Comparison of ENCODE assay signal across 17 cellular contexts in genomic region chr7:65001291-65001814, GRCh38.
"Had no signal": no experiment of that assay in that cellular context is flagged by ENCODE, and none has a peak within 500 bp of the region (broad histone marks: within the 10 kb centered on the region; RNA-seq: fewer than 3 reads in every experiment).

No MANE protein-coding gene starts in this region.

- H3K27me3 Mint-ChIP-seq: activated CD4-positive, alpha-beta T cell treated with anti-CD3 and anti-CD28 coated beads, Interleukin-2, amount 10 ng/mL, durations not matched to agents 7 days and 5 days; T-helper 17 cell had no signal

- H3K36me3 ChIP-seq: sigmoid colon, uterus had no signal

- DNase-seq: activated CD4-positive, alpha-beta T cell treated with anti-CD3 and anti-CD28 coated beads, Interleukin-2, amount 10 ng/mL, durations not matched to agents 7 days and 5 days; activated CD4-positive, CD25-positive, alpha-beta regulatory T cell; activated CD8-positive, alpha-beta memory T cell treated with anti-CD3 and anti-CD28 coated beads for 24 hours; activated naive CD4-positive, alpha-beta T cell treated with anti-CD3 and anti-CD28 coated beads, Interleukin-2, amount 50 U/mL, for 16 hours; activated T-cell treated with anti-CD3 and anti-CD28 coated beads for 4 hours; amygdala; cerebellar nuclear complex; heart right ventricle; islet precursor cell; left lung; mesenchymal stem cell; sigmoid colon; stimulated activated CD4-positive, alpha-beta T cell treated with anti-CD3 and anti-CD28 coated beads, Interleukin-12 subunit alpha, Interleukin-12 subunit beta, amount 100 ng/mL, for 4 hours; stomach; T-helper 17 cell; uterus had no signal

- H3K9me3 ChIP-seq: uterus had no signal

- H3K27ac Mint-ChIP-seq: activated CD4-positive, alpha-beta T cell treated with anti-CD3 and anti-CD28 coated beads, Interleukin-2, amount 10 ng/mL, durations not matched to agents 7 days and 5 days; nephron; T-helper 17 cell had no signal

- H3K4me3 ChIP-seq: heart right ventricle, left lung, sigmoid colon, stomach, uterus had no signal

- H3K27ac ChIP-seq: sigmoid colon, uterus had no signal

- ATAC-seq: heart right ventricle, left lung, T-helper 17 cell had no signal

- H3K27me3 ChIP-seq: heart right ventricle, left lung, sigmoid colon, stomach, uterus had no signal

- H3K4me3 Mint-ChIP-seq: activated CD4-positive, alpha-beta T cell treated with anti-CD3 and anti-CD28 coated beads, Interleukin-2, amount 10 ng/mL, durations not matched to agents 7 days and 5 days; nephron; T-helper 17 cell had no signal
